ENCODE assay signal across 32 cellular contexts in genomic region chr20:8322654-8323053, GRCh38.
"Had no signal": no experiment of that assay in that cellular context is flagged by ENCODE, and none has a peak within 500 bp of the region (broad histone marks: within the 10 kb centered on the region; RNA-seq: fewer than 3 reads in every experiment).

No MANE protein-coding gene starts in this region.

- H3K36me3 ChIP-seq: adrenal gland, brain microvascular endothelial cell, breast epithelium had no signal

- H3K27ac ChIP-seq: adrenal gland, body of pancreas, brain microvascular endothelial cell, breast epithelium, VCaP had no signal

- H3K4me1 ChIP-seq: breast epithelium had no signal

- H3K4me3 ChIP-seq: adrenal gland, body of pancreas, breast epithelium had no signal

- H3K27me3 ChIP-seq: adrenal gland, body of pancreas, brain microvascular endothelial cell, breast epithelium had no signal

- ATAC-seq: activated CD8-positive, alpha-beta T cell treated with anti-CD3 and anti-CD28 coated beads for 36 hours; activated naive CD4-positive, alpha-beta T cell treated with anti-CD3 and anti-CD28 coated beads, Interleukin-2, amount 50 U/mL, for 72 hours; activated T-cell treated with anti-CD3 and anti-CD28 coated beads, Interleukin-2, amount 50 U/mL, for 4 hours; activated T-cell treated with anti-CD3 and anti-CD28 coated beads, Interleukin-2, amount 50 U/mL, for 72 hours; activated T-helper 17 cell treated with anti-CD3 and anti-CD28 coated beads, Interleukin-2, amount 50 U/mL, for 72 hours; body of pancreas had no signal

- DNase-seq: activated B cell treated with CpG ODN at 0.5 μM for 24 hours; activated CD4-positive, alpha-beta memory T cell treated with anti-CD3 and anti-CD28 coated beads for 36 hours; activated CD4-positive, alpha-beta T cell treated with anti-CD3 and anti-CD28 coated beads for 4 hours; activated CD4-positive, alpha-beta T cell treated with anti-CD3 and anti-CD28 coated beads, Interleukin-2, amount 10 ng/mL, durations not matched to agents 24 days and 14 days; activated CD4-positive, alpha-beta T cell treated with anti-CD3 and anti-CD28 coated beads, Interleukin-2, amount 50 U/mL, for 1 hour; activated CD4-positive, alpha-beta T cell treated with anti-CD3 and anti-CD28 coated beads, Interleukin-2, amount 50 U/mL, for 4 hours; activated CD4-positive, CD25-positive, alpha-beta regulatory T cell treated with anti-CD3 and anti-CD28 coated beads, Interleukin-2, amount 50 U/mL, for 72 hours; activated CD8-positive, alpha-beta memory T cell treated with anti-CD3 and anti-CD28 coated beads, Interleukin-2, amount 50 U/mL, for 4 hours; activated CD8-positive, alpha-beta T cell treated with anti-CD3 and anti-CD28 coated beads for 36 hours; activated effector memory CD4-positive, alpha-beta T cell treated with anti-CD3 and anti-CD28 coated beads, Interleukin-2, amount 50 U/mL, for 16 hours; activated gamma-delta T cell treated with Interleukin-2 at 50 U/mL for 16 hours; activated naive CD4-positive, alpha-beta T cell; activated naive CD4-positive, alpha-beta T cell treated with anti-CD3 and anti-CD28 coated beads for 36 hours; activated naive CD4-positive, alpha-beta T cell treated with anti-CD3 and anti-CD28 coated beads, Interleukin-2, amount 50 U/mL, for 16 hours; activated naive CD8-positive, alpha-beta T cell treated with anti-CD3 and anti-CD28 coated beads for 36 hours; activated T-cell treated with anti-CD3 and anti-CD28 coated beads for 4 hours; activated T-cell treated with anti-CD3 and anti-CD28 coated beads, Interleukin-2, amount 50 U/mL, for 1 hour; activated T-cell treated with anti-CD3 and anti-CD28 coated beads, Interleukin-2, amount 50 U/mL, for 4 hours; activated T-cell treated with anti-CD3 and anti-CD28 coated beads, Interleukin-2, amount 50 U/mL, for 72 hours; adrenal gland; amniotic stem cell; aorta; body of pancreas; brain microvascular endothelial cell; central memory CD4-positive, alpha-beta T cell; T-helper 1 cell; T-helper 2 cell; T-helper 9 cell had no signal

- H3K9me3 ChIP-seq: adrenal gland, body of pancreas, breast epithelium had no signal
